1 cellular context compared by ENCODE assay signal in the genomic region with DNA sequence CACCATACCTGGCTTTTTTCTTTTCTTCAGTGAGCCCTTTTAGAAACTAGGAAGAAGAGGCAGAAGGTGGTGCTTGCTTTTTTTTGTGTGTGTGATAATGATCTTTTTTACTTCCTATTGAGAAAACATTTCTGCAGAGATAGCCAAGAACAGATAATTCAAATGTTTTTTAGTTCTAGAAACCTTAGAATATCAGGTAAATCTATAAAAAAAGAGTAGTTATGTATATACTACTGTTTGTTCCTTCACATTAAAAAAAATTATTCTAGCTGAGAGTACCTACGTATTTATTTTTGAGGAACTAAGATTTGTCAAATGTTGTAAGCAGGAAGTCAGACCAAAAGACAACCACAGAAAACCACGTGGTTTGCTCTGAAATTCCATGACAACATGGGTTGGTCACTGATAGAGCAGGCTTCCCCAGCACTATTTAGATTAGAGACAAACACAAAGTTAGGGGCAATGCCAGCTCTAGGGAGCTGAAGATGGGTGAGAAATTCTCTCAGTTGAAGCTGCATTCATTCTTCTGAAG.
TF ChIP-seq lines count a peak whose summit lies in the region.

No MANE protein-coding gene starts in this region.

TF ChIP-seq in K562, 482 proteins besides CTCF, POLR2A, EP300 and RAD21 (continued from another document and continues in another):
- TF ChIP-seq ARNT (IDR thresholded peaks at IDR 0.05) (no peak), ERF (CRISPR knock-in tag; IDR thresholded peaks at IDR 0.05) (no peak), TOE1 (IDR thresholded peaks at IDR 0.05; ENCODE audit: borderline replicate concordance) (0 out of 2 replicates have a peak, but pooled peaks have one; percentile 19), TOE1 (CRISPR knock-in tag; IDR thresholded peaks at IDR 0.05; ENCODE audit: borderline replicate concordance, low read depth) (no peak), RBM25 (IDR thresholded peaks at IDR 0.05; ENCODE audit: low read depth, low read length, severe bottlenecking) (no peak), TAF15 (IDR thresholded peaks at IDR 0.05; ENCODE audit: low read depth, low read length) (no peak), ZKSCAN3 (CRISPR knock-in tag; IDR thresholded peaks at IDR 0.05) (no peak), FOXM1 (IDR thresholded peaks at IDR 0.05; ENCODE audit: low read depth) (no peak), FOXM1 (CRISPR knock-in tag; IDR thresholded peaks at IDR 0.05; ENCODE audit: low read depth) (no peak), BRF1 (IDR thresholded peaks at IDR 0.05; ENCODE audit: borderline replicate concordance, extremely low read depth, insufficient read length) (no peak), ZSCAN32 (CRISPR knock-in tag; IDR thresholded peaks at IDR 0.05) (no peak), MAZ (CRISPR knock-in tag; conservative IDR thresholded peaks at IDR 0.05 in 1 of 2, IDR thresholded peaks at IDR 0.05 in 1 of 2) (no peak), ELF2 (CRISPR knock-in tag; IDR thresholded peaks at IDR 0.05) (peak; percentile 53; the same call in 1 of the 2 replicates), HDAC6 (IDR thresholded peaks at IDR 0.05; ENCODE audit: low read depth, low read length) (no peak), RFX7 (CRISPR knock-in tag; IDR thresholded peaks at IDR 0.05) (no peak), NBN (IDR thresholded peaks at IDR 0.05; ENCODE audit: low read depth) (no peak), RCOR1 (IDR thresholded peaks at IDR 0.05; ENCODE audit: borderline replicate concordance in 1 of 2, low read depth in 2 of 2, low read length in 2 of 2) (no peak), ELF4 (CRISPR knock-in tag; IDR thresholded peaks at IDR 0.05) (no peak), KDM5B (IDR thresholded peaks at IDR 0.05; ENCODE audit: insufficient replicate concordance, low read depth, low read length) (no peak), TBP (optimal IDR thresholded peaks at IDR 0.05; ENCODE audit: low read depth, low read length) (no peak), ZFX (CRISPR knock-in tag; IDR thresholded peaks at IDR 0.05) (no peak), ZBTB8A (IDR thresholded peaks at IDR 0.05; ENCODE audit: partially characterized antibody) (no peak)
- TF ChIP-seq, protein P1, sequence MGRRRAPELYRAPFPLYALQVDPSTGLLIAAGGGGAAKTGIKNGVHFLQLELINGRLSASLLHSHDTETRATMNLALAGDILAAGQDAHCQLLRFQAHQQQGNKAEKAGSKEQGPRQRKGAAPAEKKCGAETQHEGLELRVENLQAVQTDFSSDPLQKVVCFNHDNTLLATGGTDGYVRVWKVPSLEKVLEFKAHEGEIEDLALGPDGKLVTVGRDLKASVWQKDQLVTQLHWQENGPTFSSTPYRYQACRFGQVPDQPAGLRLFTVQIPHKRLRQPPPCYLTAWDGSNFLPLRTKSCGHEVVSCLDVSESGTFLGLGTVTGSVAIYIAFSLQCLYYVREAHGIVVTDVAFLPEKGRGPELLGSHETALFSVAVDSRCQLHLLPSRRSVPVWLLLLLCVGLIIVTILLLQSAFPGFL (CRISPR knock-in tag; IDR thresholded peaks at IDR 0.05): no peak
- TF ChIP-seq, protein P2, sequence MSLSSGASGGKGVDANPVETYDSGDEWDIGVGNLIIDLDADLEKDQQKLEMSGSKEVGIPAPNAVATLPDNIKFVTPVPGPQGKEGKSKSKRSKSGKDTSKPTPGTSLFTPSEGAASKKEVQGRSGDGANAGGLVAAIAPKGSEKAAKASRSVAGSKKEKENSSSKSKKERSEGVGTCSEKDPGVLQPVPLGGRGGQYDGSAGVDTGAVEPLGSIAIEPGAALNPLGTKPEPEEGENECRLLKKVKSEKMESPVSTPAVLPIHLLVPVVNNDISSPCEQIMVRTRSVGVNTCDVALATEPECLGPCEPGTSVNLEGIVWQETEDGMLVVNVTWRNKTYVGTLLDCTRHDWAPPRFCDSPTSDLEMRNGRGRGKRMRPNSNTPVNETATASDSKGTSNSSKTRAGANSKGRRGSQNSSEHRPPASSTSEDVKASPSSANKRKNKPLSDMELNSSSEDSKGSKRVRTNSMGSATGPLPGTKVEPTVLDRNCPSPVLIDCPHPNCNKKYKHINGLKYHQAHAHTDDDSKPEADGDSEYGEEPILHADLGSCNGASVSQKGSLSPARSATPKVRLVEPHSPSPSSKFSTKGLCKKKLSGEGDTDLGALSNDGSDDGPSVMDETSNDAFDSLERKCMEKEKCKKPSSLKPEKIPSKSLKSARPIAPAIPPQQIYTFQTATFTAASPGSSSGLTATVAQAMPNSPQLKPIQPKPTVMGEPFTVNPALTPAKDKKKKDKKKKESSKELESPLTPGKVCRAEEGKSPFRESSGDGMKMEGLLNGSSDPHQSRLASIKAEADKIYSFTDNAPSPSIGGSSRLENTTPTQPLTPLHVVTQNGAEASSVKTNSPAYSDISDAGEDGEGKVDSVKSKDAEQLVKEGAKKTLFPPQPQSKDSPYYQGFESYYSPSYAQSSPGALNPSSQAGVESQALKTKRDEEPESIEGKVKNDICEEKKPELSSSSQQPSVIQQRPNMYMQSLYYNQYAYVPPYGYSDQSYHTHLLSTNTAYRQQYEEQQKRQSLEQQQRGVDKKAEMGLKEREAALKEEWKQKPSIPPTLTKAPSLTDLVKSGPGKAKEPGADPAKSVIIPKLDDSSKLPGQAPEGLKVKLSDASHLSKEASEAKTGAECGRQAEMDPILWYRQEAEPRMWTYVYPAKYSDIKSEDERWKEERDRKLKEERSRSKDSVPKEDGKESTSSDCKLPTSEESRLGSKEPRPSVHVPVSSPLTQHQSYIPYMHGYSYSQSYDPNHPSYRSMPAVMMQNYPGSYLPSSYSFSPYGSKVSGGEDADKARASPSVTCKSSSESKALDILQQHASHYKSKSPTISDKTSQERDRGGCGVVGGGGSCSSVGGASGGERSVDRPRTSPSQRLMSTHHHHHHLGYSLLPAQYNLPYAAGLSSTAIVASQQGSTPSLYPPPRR (CRISPR knock-in tag; IDR thresholded peaks at IDR 0.05; ENCODE audit: borderline replicate concordance): no peak
- TF ChIP-seq, protein P3, sequence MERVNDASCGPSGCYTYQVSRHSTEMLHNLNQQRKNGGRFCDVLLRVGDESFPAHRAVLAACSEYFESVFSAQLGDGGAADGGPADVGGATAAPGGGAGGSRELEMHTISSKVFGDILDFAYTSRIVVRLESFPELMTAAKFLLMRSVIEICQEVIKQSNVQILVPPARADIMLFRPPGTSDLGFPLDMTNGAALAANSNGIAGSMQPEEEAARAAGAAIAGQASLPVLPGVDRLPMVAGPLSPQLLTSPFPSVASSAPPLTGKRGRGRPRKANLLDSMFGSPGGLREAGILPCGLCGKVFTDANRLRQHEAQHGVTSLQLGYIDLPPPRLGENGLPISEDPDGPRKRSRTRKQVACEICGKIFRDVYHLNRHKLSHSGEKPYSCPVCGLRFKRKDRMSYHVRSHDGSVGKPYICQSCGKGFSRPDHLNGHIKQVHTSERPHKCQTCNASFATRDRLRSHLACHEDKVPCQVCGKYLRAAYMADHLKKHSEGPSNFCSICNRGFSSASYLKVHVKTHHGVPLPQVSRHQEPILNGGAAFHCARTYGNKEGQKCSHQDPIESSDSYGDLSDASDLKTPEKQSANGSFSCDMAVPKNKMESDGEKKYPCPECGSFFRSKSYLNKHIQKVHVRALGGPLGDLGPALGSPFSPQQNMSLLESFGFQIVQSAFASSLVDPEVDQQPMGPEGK (CRISPR knock-in tag; IDR thresholded peaks at IDR 0.05; ENCODE audit: borderline replicate concordance): no peak
- TF ChIP-seq, protein P4, sequence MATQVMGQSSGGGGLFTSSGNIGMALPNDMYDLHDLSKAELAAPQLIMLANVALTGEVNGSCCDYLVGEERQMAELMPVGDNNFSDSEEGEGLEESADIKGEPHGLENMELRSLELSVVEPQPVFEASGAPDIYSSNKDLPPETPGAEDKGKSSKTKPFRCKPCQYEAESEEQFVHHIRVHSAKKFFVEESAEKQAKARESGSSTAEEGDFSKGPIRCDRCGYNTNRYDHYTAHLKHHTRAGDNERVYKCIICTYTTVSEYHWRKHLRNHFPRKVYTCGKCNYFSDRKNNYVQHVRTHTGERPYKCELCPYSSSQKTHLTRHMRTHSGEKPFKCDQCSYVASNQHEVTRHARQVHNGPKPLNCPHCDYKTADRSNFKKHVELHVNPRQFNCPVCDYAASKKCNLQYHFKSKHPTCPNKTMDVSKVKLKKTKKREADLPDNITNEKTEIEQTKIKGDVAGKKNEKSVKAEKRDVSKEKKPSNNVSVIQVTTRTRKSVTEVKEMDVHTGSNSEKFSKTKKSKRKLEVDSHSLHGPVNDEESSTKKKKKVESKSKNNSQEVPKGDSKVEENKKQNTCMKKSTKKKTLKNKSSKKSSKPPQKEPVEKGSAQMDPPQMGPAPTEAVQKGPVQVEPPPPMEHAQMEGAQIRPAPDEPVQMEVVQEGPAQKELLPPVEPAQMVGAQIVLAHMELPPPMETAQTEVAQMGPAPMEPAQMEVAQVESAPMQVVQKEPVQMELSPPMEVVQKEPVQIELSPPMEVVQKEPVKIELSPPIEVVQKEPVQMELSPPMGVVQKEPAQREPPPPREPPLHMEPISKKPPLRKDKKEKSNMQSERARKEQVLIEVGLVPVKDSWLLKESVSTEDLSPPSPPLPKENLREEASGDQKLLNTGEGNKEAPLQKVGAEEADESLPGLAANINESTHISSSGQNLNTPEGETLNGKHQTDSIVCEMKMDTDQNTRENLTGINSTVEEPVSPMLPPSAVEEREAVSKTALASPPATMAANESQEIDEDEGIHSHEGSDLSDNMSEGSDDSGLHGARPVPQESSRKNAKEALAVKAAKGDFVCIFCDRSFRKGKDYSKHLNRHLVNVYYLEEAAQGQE (CRISPR knock-in tag; IDR thresholded peaks at IDR 0.05; ENCODE audit: low read depth): no peak
- TF ChIP-seq, protein P5, sequence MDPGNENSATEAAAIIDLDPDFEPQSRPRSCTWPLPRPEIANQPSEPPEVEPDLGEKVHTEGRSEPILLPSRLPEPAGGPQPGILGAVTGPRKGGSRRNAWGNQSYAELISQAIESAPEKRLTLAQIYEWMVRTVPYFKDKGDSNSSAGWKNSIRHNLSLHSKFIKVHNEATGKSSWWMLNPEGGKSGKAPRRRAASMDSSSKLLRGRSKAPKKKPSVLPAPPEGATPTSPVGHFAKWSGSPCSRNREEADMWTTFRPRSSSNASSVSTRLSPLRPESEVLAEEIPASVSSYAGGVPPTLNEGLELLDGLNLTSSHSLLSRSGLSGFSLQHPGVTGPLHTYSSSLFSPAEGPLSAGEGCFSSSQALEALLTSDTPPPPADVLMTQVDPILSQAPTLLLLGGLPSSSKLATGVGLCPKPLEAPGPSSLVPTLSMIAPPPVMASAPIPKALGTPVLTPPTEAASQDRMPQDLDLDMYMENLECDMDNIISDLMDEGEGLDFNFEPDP (CRISPR knock-in tag; IDR thresholded peaks at IDR 0.05): no peak
- TF ChIP-seq, protein P6, sequence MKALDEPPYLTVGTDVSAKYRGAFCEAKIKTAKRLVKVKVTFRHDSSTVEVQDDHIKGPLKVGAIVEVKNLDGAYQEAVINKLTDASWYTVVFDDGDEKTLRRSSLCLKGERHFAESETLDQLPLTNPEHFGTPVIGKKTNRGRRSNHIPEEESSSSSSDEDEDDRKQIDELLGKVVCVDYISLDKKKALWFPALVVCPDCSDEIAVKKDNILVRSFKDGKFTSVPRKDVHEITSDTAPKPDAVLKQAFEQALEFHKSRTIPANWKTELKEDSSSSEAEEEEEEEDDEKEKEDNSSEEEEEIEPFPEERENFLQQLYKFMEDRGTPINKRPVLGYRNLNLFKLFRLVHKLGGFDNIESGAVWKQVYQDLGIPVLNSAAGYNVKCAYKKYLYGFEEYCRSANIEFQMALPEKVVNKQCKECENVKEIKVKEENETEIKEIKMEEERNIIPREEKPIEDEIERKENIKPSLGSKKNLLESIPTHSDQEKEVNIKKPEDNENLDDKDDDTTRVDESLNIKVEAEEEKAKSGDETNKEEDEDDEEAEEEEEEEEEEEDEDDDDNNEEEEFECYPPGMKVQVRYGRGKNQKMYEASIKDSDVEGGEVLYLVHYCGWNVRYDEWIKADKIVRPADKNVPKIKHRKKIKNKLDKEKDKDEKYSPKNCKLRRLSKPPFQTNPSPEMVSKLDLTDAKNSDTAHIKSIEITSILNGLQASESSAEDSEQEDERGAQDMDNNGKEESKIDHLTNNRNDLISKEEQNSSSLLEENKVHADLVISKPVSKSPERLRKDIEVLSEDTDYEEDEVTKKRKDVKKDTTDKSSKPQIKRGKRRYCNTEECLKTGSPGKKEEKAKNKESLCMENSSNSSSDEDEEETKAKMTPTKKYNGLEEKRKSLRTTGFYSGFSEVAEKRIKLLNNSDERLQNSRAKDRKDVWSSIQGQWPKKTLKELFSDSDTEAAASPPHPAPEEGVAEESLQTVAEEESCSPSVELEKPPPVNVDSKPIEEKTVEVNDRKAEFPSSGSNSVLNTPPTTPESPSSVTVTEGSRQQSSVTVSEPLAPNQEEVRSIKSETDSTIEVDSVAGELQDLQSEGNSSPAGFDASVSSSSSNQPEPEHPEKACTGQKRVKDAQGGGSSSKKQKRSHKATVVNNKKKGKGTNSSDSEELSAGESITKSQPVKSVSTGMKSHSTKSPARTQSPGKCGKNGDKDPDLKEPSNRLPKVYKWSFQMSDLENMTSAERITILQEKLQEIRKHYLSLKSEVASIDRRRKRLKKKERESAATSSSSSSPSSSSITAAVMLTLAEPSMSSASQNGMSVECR (CRISPR knock-in tag; IDR thresholded peaks at IDR 0.05): no peak
